Comparison of ENCODE assay signal across 8 cellular contexts in the genomic region with DNA sequence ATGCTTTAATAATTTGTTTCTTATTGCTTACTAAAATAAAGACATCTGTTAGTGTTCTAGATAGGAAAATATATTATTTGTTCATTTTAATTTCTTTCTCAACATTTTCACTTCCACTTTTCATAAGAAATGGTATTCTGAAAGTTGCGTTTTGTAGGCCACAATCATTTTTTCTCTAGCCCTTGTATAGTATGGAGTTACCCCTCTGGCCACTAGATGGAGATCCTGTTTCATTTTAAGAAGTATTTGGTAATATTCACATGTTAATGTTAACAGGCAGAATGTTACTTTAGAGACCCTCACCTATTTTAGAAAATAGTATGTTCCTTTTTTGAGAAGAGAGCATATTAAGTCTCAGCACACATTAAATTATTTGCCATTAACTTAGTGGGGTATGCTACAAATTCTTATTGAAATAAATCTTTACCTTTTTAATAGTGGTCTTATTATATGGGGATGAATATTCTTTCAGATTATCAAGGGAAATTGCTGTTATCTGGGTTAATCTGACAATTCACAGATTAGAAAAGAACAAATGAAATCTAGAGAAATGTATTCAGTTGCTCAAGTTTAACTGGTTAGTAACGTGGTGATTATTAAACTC.
DNase-seq lines count a peak whose midpoint lies in the region; ATAC-seq and TF ChIP-seq lines count a peak whose summit lies in the region.

No MANE protein-coding gene starts in this region.

- no peak overlapping the region for H3K4me3 ChIP-seq in breast epithelium
- no peak overlapping the region for H3K4me3 ChIP-seq in vagina

- H3K27me3 ChIP-seq in breast epithelium (no peaks in the 10 kb centered on the region), vagina (no peaks in the 10 kb centered on the region)

- DNase-seq in CD1c-positive myeloid dendritic cell (ENCODE audit: extremely low spot score) = peak; percentile 78
- peak; percentile 13 for DNase-seq in NCI-H748 (lab: John Stamatoyannopoulos, UW; ENCODE audit: unreplicated experiment)
- no peak for DNase-seq in breast epithelium (ENCODE audit: low spot score in 2 of 2)
- DNase-seq in left lobe of liver (ENCODE audit: low spot score) = no peak
- no peak for DNase-seq in vagina (ENCODE audit: extremely low spot score in 2 of 2)

- ATAC-seq in GM18519 (IDR thresholded peaks at IDR 0.05; ENCODE audit: low FRiP score, unreplicated experiment) (peak; percentile 83), HG03066 (IDR thresholded peaks at IDR 0.05; ENCODE audit: low read depth, unreplicated experiment) (peak; percentile 96), left lobe of liver (peak; percentile 82), HG03139 (IDR thresholded peaks at IDR 0.05; ENCODE audit: unreplicated experiment) (no peak)

- H3K4me1 ChIP-seq in breast epithelium (no peaks in the 10 kb centered on the region), vagina (no peaks in the 10 kb centered on the region)

- intact Hi-C loops in breast epithelium (cut with DNase I; ENCODE audit: low total_unique reads) = no loop called here
- intact Hi-C loops in vagina (cut with DNase I) = no loop called here

- H3K27ac ChIP-seq in breast epithelium (no peak overlapping the region), vagina (no peak overlapping the region)

- TF ChIP-seq CTCF in breast epithelium (IDR thresholded peaks at IDR 0.05) = peak; percentile 27 to 68 (median 55)
- peak in 2 of 3 experiments; percentile 45 to 54 for TF ChIP-seq CTCF in vagina (IDR thresholded peaks at IDR 0.05)

- TF ChIP-seq POLR2A in breast epithelium (IDR thresholded peaks at IDR 0.05) (no peak), vagina (IDR thresholded peaks at IDR 0.05) (no peak)

- no peaks in the 10 kb centered on the region for H3K36me3 ChIP-seq in breast epithelium
- H3K36me3 ChIP-seq in vagina = peaks cover 0 to 16% of the 10 kb centered on the region in 2 donors

- H3K9me3 ChIP-seq in breast epithelium (no peaks in the 10 kb centered on the region), vagina (no peaks in the 10 kb centered on the region)

Comparison
In these comparisons a context has a peak if more than half of its experiments do, and no peak if none do; other contexts are left out.
1. DNase-seq: peak in CD1c-positive myeloid dendritic cell (single experiment) and NCI-H748 (single experiment); none in breast epithelium (0 of 2), left lobe of liver (single experiment) and vagina (0 of 2).